9 cellular contexts compared by ENCODE assay signal in genomic region chr19:10544753-10545251, GRCh38. TPM values are rescaled to one million over a fixed set of nuclear protein-coding genes. Genes with fewer than 3 reads are reported as not detected.
DNase-seq lines count a peak whose midpoint lies in the region; ATAC-seq and TF ChIP-seq lines count a peak whose summit lies in the region.
"Had no signal": no experiment of that assay in that cellular context is flagged by ENCODE, and none has a peak within 500 bp of the region (broad histone marks: within the 10 kb centered on the region; RNA-seq: fewer than 3 reads in every experiment).

No MANE protein-coding gene starts in this region.

- H3K4me1 Mint-ChIP-seq in Caco-2 (ENCODE audit: low read depth, unreplicated experiment): no peaks in the 10 kb centered on the region

- H3K27me3 ChIP-seq in Caco-2 (replicated peaks; ENCODE audit: control insufficient read depth, insufficient read depth, low read length): no peaks in the 10 kb centered on the region
- H3K27me3 ChIP-seq in Peyer's patch: no peaks in the 10 kb centered on the region
- H3K27me3 ChIP-seq in ovary: no peaks in the 10 kb centered on the region

- no peaks in the 10 kb centered on the region for H3K9me3 Mint-ChIP-seq in Caco-2 (ENCODE audit: unreplicated experiment)

- no peak for TF ChIP-seq CTCF in Caco-2 (IDR thresholded peaks at IDR 0.05; ENCODE audit: insufficient read depth in 1 of 2, low read depth in 1 of 2, low read length in 1 of 2, severe bottlenecking in 1 of 2, unreplicated experiment in 1 of 2)
- TF ChIP-seq CTCF in Peyer's patch (IDR thresholded peaks at IDR 0.05): no peak
- TF ChIP-seq CTCF in ovary (IDR thresholded peaks at IDR 0.05): no peak

- TSS peak; percentile 60 for BruUV-seq in Caco-2 (replicated peaks; lab: Mats Ljungman, UMichigan)

- H3K27ac ChIP-seq in Peyer's patch: peak overlapping the region; percentile 90 to 96 (median 94)
- peak overlapping the region; percentile 84 to 95 for H3K27ac ChIP-seq in ovary

- no peak for TF ChIP-seq EP300 in ovary (IDR thresholded peaks at IDR 0.05)

- H3K9me3 ChIP-seq in Caco-2: no peaks in the 10 kb centered on the region
- no peaks in the 10 kb centered on the region for H3K9me3 ChIP-seq in Peyer's patch
- no peaks in the 10 kb centered on the region for H3K9me3 ChIP-seq in ovary

- H3K36me3 ChIP-seq in Caco-2 (ENCODE audit: control insufficient read depth, insufficient read depth, low read length) (no peaks in the 10 kb centered on the region; the same call in 1 of the 2 replicates), Peyer's patch (peaks cover 0 to 43% (median 0%) of the 10 kb centered on the region in 3 donors), ovary (no peaks in the 10 kb centered on the region)

- CTCF ChIA-PET in Caco-2 (lab: Charles Lee): interaction anchor here (0.7 kb wide), 1 partner anchor 10 kb away, joined by 4 read pairs; no protein-coding TSS in a partner anchor

- ATAC-seq in HG02571 (IDR thresholded peaks at IDR 0.05; ENCODE audit: unreplicated experiment) (no peak), HG03039 (IDR thresholded peaks at IDR 0.05; ENCODE audit: unreplicated experiment) (no peak)

- no peaks in the 10 kb centered on the region for H3K27me3 Mint-ChIP-seq in Caco-2 (ENCODE audit: insufficient read depth, unreplicated experiment)

- H3K4me3 ChIP-seq in Caco-2 (ENCODE audit: low read depth, low read length) (peak overlapping the region; percentile 78), Peyer's patch (peak overlapping the region; percentile 74 to 96 (median 94)), ovary (peak overlapping the region; percentile 99)

- no peak for DNase-seq in Caco-2
- peak in 2 of 3 donors; percentile 60 to 68 for DNase-seq in Peyer's patch
- peak; percentile 59 to 63 for DNase-seq in erythroblast (lab: John Stamatoyannopoulos, UW)
- no peak for DNase-seq in ovary
- DNase-seq in NCI-H1105 treated with DMSO at 0.1 percent for 48 hours (lab: John Stamatoyannopoulos, UW): no peak
- DNase-seq in iPS-NIHi7 (ENCODE audit: extremely low spot score): no peak
- DNase-seq: activated gamma-delta T cell treated with Interleukin-2 at 50 U/mL for 16 hours had no signal

- 27 to 47% (median 31%) methylated on average over 23 of the region's 23 CpGs for WGBS in ovary, 3 donors

- peaks cover 23% of the 10 kb centered on the region for H3K36me3 Mint-ChIP-seq in Caco-2 (ENCODE audit: insufficient read depth, unreplicated experiment)

- peak overlapping the region; percentile 67 for H3K27ac Mint-ChIP-seq in Caco-2 (ENCODE audit: unreplicated experiment)

- intact Hi-C loops in Caco-2 (cut with micrococcal nuclease; ENCODE audit: unreplicated experiment): loop anchor here (5.0 kb wide), 1 partner anchor 43 kb away; the partner anchor contains the start of gene KEAP1
- intact Hi-C loops in ovary (cut with DNase I): no loop called here

- H3K4me1 ChIP-seq in Caco-2: peaks cover 3% of the 10 kb centered on the region; the same call in 1 of the 2 replicates
- H3K4me1 ChIP-seq in Peyer's patch: peaks cover 0 to 33% (median 9%) of the 10 kb centered on the region in 4 donors
- peaks cover 2% of the 10 kb centered on the region for H3K4me1 ChIP-seq in ovary (ENCODE audit: insufficient read depth)

- POLR2A ChIA-PET in Caco-2 (lab: Charles Lee): no interaction called here

- TF ChIP-seq POLR2A in Peyer's patch (IDR thresholded peaks at IDR 0.05) (peak; percentile 31 to 32), erythroblast (IDR thresholded peaks at IDR 0.05; ENCODE audit: low read length) (no peak), ovary (IDR thresholded peaks at IDR 0.05) (no peak)

- H3K4me3 Mint-ChIP-seq in Caco-2 (ENCODE audit: unreplicated experiment): peak overlapping the region; percentile 78

RNA-seq across cellular contexts. Expression of gene ATG4D, which starts 1.1 kb away (rescaled TPM):
- total RNA-seq in Caco-2 (2022): 34.3 and 34.6 TPM in 2 replicates
- total RNA-seq in Peyer's patch: 100 to 1,000 TPM in 3 of 4 donors, 10 to 100 TPM in 1; 36.3 to 169 (median 150) TPM
- total RNA-seq in ovary: 10 to 100 TPM; 13.9 to 26.9 (median 24.1) TPM
- polyA plus RNA-seq in ovary: 10 to 100 TPM in 1 of 2 donors, 1 to 10 TPM in 1; 3.1 to 20.8 TPM

RNA-seq across cellular contexts. Expression of gene KRI1, which starts 21.0 kb away (rescaled TPM):
- total RNA-seq in Caco-2 (2022) (27.0 and 27.5 TPM in 2 replicates), Peyer's patch (10 to 100 TPM; 16.3 to 97.4 (median 20.0) TPM), ovary (10 to 100 TPM; 12.3 to 28.9 (median 23.6) TPM)
- polyA plus RNA-seq in ovary: 10 to 100 TPM; 20.1 to 24.2 TPM

RNA-seq across cellular contexts. Expression of gene CDKN2D, which starts 24.0 kb away (rescaled TPM):
- total RNA-seq in Caco-2 (2022) (5.0 and 5.8 TPM in 2 replicates), Peyer's patch (1 to 10 TPM; 3.3 to 7.7 (median 6.4) TPM), ovary (1 to 10 TPM; 4.4 to 7.4 (median 5.6) TPM)
- polyA plus RNA-seq in ovary: 1 to 10 TPM; 2.8 to 7.6 TPM

RNA-seq across cellular contexts. Expression of gene S1PR5, which starts 27.6 kb away (rescaled TPM):
- total RNA-seq in Caco-2 (2022) (0.57 and 0.67 TPM in 2 replicates), Peyer's patch (not detected), ovary (under 1 TPM in 6 of 7 donors, not detected in 1; 0.12 to 0.57 (median 0.32) TPM)
- 1 to 10 TPM in 1 of 2 donors, under 1 TPM in 1; 0.33 to 1.4 TPM for polyA plus RNA-seq in ovary

RNA-seq across cellular contexts. Expression of gene KEAP1, which starts 41.6 kb away (rescaled TPM):
- total RNA-seq in Caco-2 (2022) (73.0 and 77.7 TPM in 2 replicates), Peyer's patch (10 to 100 TPM; 44.2 to 53.6 (median 46.9) TPM), ovary (10 to 100 TPM; 29.6 to 61.7 (median 51.7) TPM)
- 10 to 100 TPM; 38.5 to 40.4 TPM for polyA plus RNA-seq in ovary

Comparison
In these comparisons a context has a peak if more than half of its experiments do, and no peak if none do; other contexts are left out.
1. DNase-seq: peak in Peyer's patch (2 of 3) and erythroblast (2 of 2); none in Caco-2 (0 of 2), ovary (0 of 5), NCI-H1105 treated with DMSO at 0.1 percent for 48 hours (single experiment) and iPS-NIHi7 (single experiment).
2. POLR2A ChIP-seq: peak in Peyer's patch (2 of 2); none in erythroblast (single experiment) and ovary (single experiment).
3. Peak in every context shown above with its lines, with median percentiles within 50 percentile points of each other: H3K4me3 ChIP-seq.